9 cellular contexts compared by ENCODE assay signal in the genomic region with DNA sequence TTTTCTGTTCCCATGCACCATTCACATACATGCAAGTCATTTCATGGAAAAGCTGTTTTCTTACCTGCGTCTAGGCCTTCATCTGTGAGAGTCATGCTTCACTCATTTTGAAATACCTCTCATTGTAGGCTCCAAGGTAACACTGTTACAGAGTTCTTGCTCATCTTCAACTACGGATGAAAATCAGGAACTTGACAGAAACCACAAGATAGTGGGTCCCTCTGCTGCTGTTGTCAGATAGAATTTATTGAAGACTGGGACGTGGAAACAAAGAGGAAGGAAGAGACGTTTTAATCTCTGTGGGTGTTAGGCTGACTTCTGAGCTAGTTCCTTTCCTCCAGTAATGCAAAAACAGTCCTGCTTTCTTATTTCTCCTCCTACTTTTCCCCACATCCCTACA. TPM values are rescaled to one million over a fixed set of nuclear protein-coding genes. Genes with fewer than 3 reads are reported as not detected.
DNase-seq lines count a peak whose midpoint lies in the region; ATAC-seq and TF ChIP-seq lines count a peak whose summit lies in the region.
"Had no signal": no experiment of that assay in that cellular context is flagged by ENCODE, and none has a peak within 500 bp of the region (broad histone marks: within the 10 kb centered on the region; RNA-seq: fewer than 3 reads in every experiment).

A gene (minus strand): TSS at position 320 of the 400 bp plus-strand sequence. CDS start 64,226 bp downstream, outside the sequence.

- H3K4me1 Mint-ChIP-seq in stimulated activated naive B cell treated with anti-CD40 and anti-IgM and Interleukin-4, amounts not matched to agents 10 μg/mL and 1 μg/mL and 100 μg/mL, for 72 hours, result peaks cover 41 to 75% of the 10 kb centered on the region in 2 donors

- H3K4me1 ChIP-seq in Peyer's patch (peaks cover 0 to 8% (median 3%) of the 10 kb centered on the region in 4 donors), esophagus squamous epithelium (peaks cover 0 to 2% (median 1%) of the 10 kb centered on the region in 3 donors)

- no peaks in the 10 kb centered on the region for H3K9me3 Mint-ChIP-seq in stimulated activated naive B cell treated with anti-CD40 and anti-IgM and Interleukin-4, amounts not matched to agents 10 μg/mL and 1 μg/mL and 100 μg/mL, for 72 hours
- H3K9me3 Mint-ChIP-seq: brain had no signal

- peak; percentile 37 for ATAC-seq in HG02610 (IDR thresholded peaks at IDR 0.05; ENCODE audit: unreplicated experiment)
- ATAC-seq in stimulated activated naive B cell treated with anti-CD40 and anti-IgM and Interleukin-4, amounts not matched to agents 10 μg/mL and 1 μg/mL and 100 μg/mL, for 72 hours (replicated peaks), result peak; percentile 64 to 72

- H3K36me3 ChIP-seq in Peyer's patch, result no peaks in the 10 kb centered on the region
- no peaks in the 10 kb centered on the region for H3K36me3 ChIP-seq in esophagus squamous epithelium

- H3K27me3 ChIP-seq in Peyer's patch, result no peaks in the 10 kb centered on the region
- H3K27me3 ChIP-seq in esophagus squamous epithelium, result no peaks in the 10 kb centered on the region

- no peaks in the 10 kb centered on the region for H3K9me3 ChIP-seq in Peyer's patch
- H3K9me3 ChIP-seq in esophagus squamous epithelium, result no peaks in the 10 kb centered on the region

- 39 to 60% methylated on average over 4 of the region's 4 CpGs for WGBS in esophagus squamous epithelium, 2 donors

- no peaks in the 10 kb centered on the region for H3K27me3 Mint-ChIP-seq in stimulated activated naive B cell treated with anti-CD40 and anti-IgM and Interleukin-4, amounts not matched to agents 10 μg/mL and 1 μg/mL and 100 μg/mL, for 72 hours
- H3K27me3 Mint-ChIP-seq: brain had no signal

- H3K4me3 ChIP-seq in Peyer's patch (peak within 1 kb of the TSS in 2 of 4 donors; percentile 1 to 26), esophagus squamous epithelium (peak within 1 kb of the TSS in 3 of 4 donors; percentile 24 to 51 (median 32))

- DNase-seq in Peyer's patch (no peak), esophagus squamous epithelium (lab: John Stamatoyannopoulos, UW) (no peak), epidermal melanocyte (ENCODE audit: insufficient read length, low spot score) (no peak), NCI-H2227 (lab: John Stamatoyannopoulos, UW; ENCODE audit: unreplicated experiment) (no peak), NCI-H187 (lab: John Stamatoyannopoulos, UW) (no peak)
- peak; percentile 20 for DNase-seq in stimulated activated naive B cell treated with anti-CD40 and anti-IgM and Interleukin-4, amounts not matched to agents 10 μg/mL and 1 μg/mL and 100 μg/mL, for 72 hours

- peak within 1 kb of the TSS; percentile 92 for H3K27ac Mint-ChIP-seq in stimulated activated naive B cell treated with anti-CD40 and anti-IgM and Interleukin-4, amounts not matched to agents 10 μg/mL and 1 μg/mL and 100 μg/mL, for 72 hours
- H3K27ac Mint-ChIP-seq: brain had no signal

- peak within 1 kb of the TSS; percentile 35 to 49 for H3K4me3 Mint-ChIP-seq in stimulated activated naive B cell treated with anti-CD40 and anti-IgM and Interleukin-4, amounts not matched to agents 10 μg/mL and 1 μg/mL and 100 μg/mL, for 72 hours
- H3K4me3 Mint-ChIP-seq: brain had no signal

- intact Hi-C loops in esophagus squamous epithelium (cut with DNase I), result no loop called here

- peak within 1 kb of the TSS in 3 of 4 donors; percentile 38 to 63 (median 52) for H3K27ac ChIP-seq in Peyer's patch
- H3K27ac ChIP-seq in esophagus squamous epithelium, result peak within 1 kb of the TSS in 3 of 4 donors; percentile 64 to 71 (median 64)

- TF ChIP-seq POLR2A in Peyer's patch (IDR thresholded peaks at IDR 0.05) (no peak), esophagus squamous epithelium (IDR thresholded peaks at IDR 0.05) (no peak)

- TF ChIP-seq CTCF in Peyer's patch (IDR thresholded peaks at IDR 0.05) (no peak), esophagus squamous epithelium (IDR thresholded peaks at IDR 0.05) (no peak)

- H3K36me3 Mint-ChIP-seq in stimulated activated naive B cell treated with anti-CD40 and anti-IgM and Interleukin-4, amounts not matched to agents 10 μg/mL and 1 μg/mL and 100 μg/mL, for 72 hours, result no peaks in the 10 kb centered on the region
- H3K36me3 Mint-ChIP-seq: brain had no signal

RNA-seq across cellular contexts. Expression of the gene that starts here (rescaled TPM):
- 1 to 10 TPM; 1.2 to 3.6 (median 2.0) TPM for total RNA-seq in Peyer's patch
- 10 to 100 TPM in 1 of 4 donors, 1 to 10 TPM in 2, under 1 TPM in 1; 0.19 to 15.4 (median 3.2) TPM for total RNA-seq in esophagus squamous epithelium
- total RNA-seq: osteocyte had no signal
